8 cellular contexts compared by ENCODE assay signal in genomic region chr15:62066663-62067447, GRCh38. TPM values are rescaled to one million over a fixed set of nuclear protein-coding genes. Genes with fewer than 3 reads are reported as not detected.
DNase-seq lines count a peak whose midpoint lies in the region; ATAC-seq and TF ChIP-seq lines count a peak whose summit lies in the region.

Gene C2CD4A (plus strand): TSS chr15:62066977. CDS start chr15:62067614, 637 bp downstream.

- H3K27ac ChIP-seq in IMR-90 (ENCODE audit: insufficient read depth, low read length) (no peak within 1 kb of the TSS), vagina (peak within 1 kb of the TSS; percentile 14)

- no TSS peak for BruUV-seq in IMR-90 (replicated peaks; lab: Mats Ljungman, UMichigan)

- in situ Hi-C loops in IMR-90 (cut with MboI; ENCODE audit: low sequenced_read_pairs), result loop anchor here (5.0 kb wide), 1 partner anchor 190 kb away; no protein-coding TSS in a partner anchor

- intact Hi-C loops in IMR-90 (cut with micrococcal nuclease), result loop anchor here (10.0 kb wide), 1 partner anchor 188 kb away; no protein-coding TSS in a partner anchor
- intact Hi-C loops in left ventricle myocardium superior (cut with micrococcal nuclease), result no loop called here
- intact Hi-C loops in posterior vena cava (cut with DNase I), result no loop called here
- intact Hi-C loops in vagina (cut with DNase I), result no loop called here

- H3K9ac ChIP-seq in IMR-90 (ENCODE audit: low read depth, low read length) (no peak within 1 kb of the TSS), adipocyte (ENCODE audit: low read length) (no peak within 1 kb of the TSS)

- no peak within 1 kb of the TSS for H2AK9ac ChIP-seq in IMR-90 (replicated peaks; ENCODE audit: low read depth, low read length, poor library complexity)

- no peak within 1 kb of the TSS for H2BK5ac ChIP-seq in IMR-90 (ENCODE audit: low read depth, low read length, poor library complexity, severe bottlenecking)

- H3K14ac ChIP-seq in IMR-90 (replicated peaks; ENCODE audit: low read depth, low read length), result no peak within 1 kb of the TSS

- H3K27me3 ChIP-seq in IMR-90 (ENCODE audit: control insufficient read depth, insufficient read depth, low read length) (peaks cover 40% of the 10 kb centered on the region), adipocyte (replicated peaks; ENCODE audit: control insufficient read depth, insufficient read depth, low read length) (peaks cover 10% of the 10 kb centered on the region), vagina (no peaks in the 10 kb centered on the region)

- H3K56ac ChIP-seq in IMR-90 (ENCODE audit: extremely low read depth, insufficient read depth, low read length), result no peak within 1 kb of the TSS

- no peak within 1 kb of the TSS for H4K91ac ChIP-seq in IMR-90 (ENCODE audit: insufficient read depth, low read depth, low read length)

- H4K8ac ChIP-seq in IMR-90 (ENCODE audit: low read depth in 2 of 2, low read length in 2 of 2), result no peak within 1 kb of the TSS

- H3K4me1 ChIP-seq in IMR-90 (ENCODE audit: control insufficient read depth, insufficient read depth, low read length) (no peaks in the 10 kb centered on the region), adipocyte (ENCODE audit: control insufficient read depth, insufficient read depth, low read length) (peaks cover 13% of the 10 kb centered on the region), vagina (peaks cover 25% of the 10 kb centered on the region)

- no peak within 1 kb of the TSS for H2BK120ac ChIP-seq in IMR-90 (ENCODE audit: low read depth, low read length)

- dilution Hi-C loops in IMR-90 (cut with HindIII; ENCODE audit: low sequenced_read_pairs, unreplicated experiment), result no loop called here

- no peak within 1 kb of the TSS for H2AK5ac ChIP-seq in IMR-90 (ENCODE audit: low read depth, low read length)

- POLR2A ChIA-PET in IMR-90 (lab: Charles Lee; ENCODE audit: unreplicated experiment), result no interaction called here

- CTCF ChIA-PET in IMR-90 (lab: Yijun Ruan, JAX), result interaction anchor here (0.6 kb wide), 1 partner anchor 1421 kb away, joined by 3 read pairs; no protein-coding TSS in a partner anchor

- peak within 1 kb of the TSS; percentile 73 for H2AFZ ChIP-seq in IMR-90 (replicated peaks; ENCODE audit: low read length, poor library complexity)

- no peaks in the 10 kb centered on the region for H3K9me3 ChIP-seq in IMR-90 (ENCODE audit: control insufficient read depth, insufficient read depth, low read length)
- H3K9me3 ChIP-seq in adipocyte (ENCODE audit: control insufficient read depth, low read length), result no peaks in the 10 kb centered on the region
- H3K9me3 ChIP-seq in vagina, result no peaks in the 10 kb centered on the region

- H3K18ac ChIP-seq in IMR-90 (ENCODE audit: low read depth, low read length), result no peak within 1 kb of the TSS

- WGBS in IMR-90 (ENCODE audit: extremely low coverage in 2 of 2, insufficient read length in 1 of 2), 2 experiments, result 9% methylated on average over 19 of the region's 33 CpGs; no CpG with 5 or more reads in 1 of the 2 experiments

- no peaks in the 10 kb centered on the region for H4K20me1 ChIP-seq in IMR-90 (ENCODE audit: insufficient read depth, low read length)

- H3K36me3 ChIP-seq in IMR-90 (ENCODE audit: control insufficient read depth, insufficient read depth, low read length), result no peaks in the 10 kb centered on the region
- no peaks in the 10 kb centered on the region for H3K36me3 ChIP-seq in adipocyte (ENCODE audit: control insufficient read depth, insufficient read depth, low read length, severe bottlenecking)
- H3K36me3 ChIP-seq in vagina, result no peaks in the 10 kb centered on the region

- TF ChIP-seq RAD21 in IMR-90 (IDR thresholded peaks at IDR 0.05; ENCODE audit: low read length), result no peak

- H3K4ac ChIP-seq in IMR-90 (ENCODE audit: low read depth, low read length), result no peak within 1 kb of the TSS

- H3K79me1 ChIP-seq in IMR-90 (ENCODE audit: low read depth in 1 of 2, low read length in 2 of 2), result no peaks in the 10 kb centered on the region

- no peaks in the 10 kb centered on the region for H3K9me1 ChIP-seq in IMR-90 (ENCODE audit: insufficient read depth, low read length)

- DNase-seq in DMS79 (lab: John Stamatoyannopoulos, UW) (peak; percentile 53), IMR-90 (peak; percentile 42), SK-N-DZ (ENCODE audit: low spot score) (peak; percentile 74), adipocyte (ENCODE audit: low read depth) (peak; percentile 73), left ventricle myocardium superior (peak; percentile 72), posterior vena cava (ENCODE audit: low spot score) (peak; percentile 85), vagina (ENCODE audit: extremely low spot score in 2 of 2) (no peak), NCI-H1694 treated with DMSO at 0.1 percent for 48 hours (lab: John Stamatoyannopoulos, UW) (no peak)

- H2BK20ac ChIP-seq in IMR-90 (ENCODE audit: low read depth, low read length), result no peak within 1 kb of the TSS

- H3K4me2 ChIP-seq in IMR-90 (ENCODE audit: low read depth, low read length), result peak within 1 kb of the TSS; percentile 79

- no peak within 1 kb of the TSS for H4K5ac ChIP-seq in IMR-90 (ENCODE audit: low read depth, low read length)

- no peak within 1 kb of the TSS for H2BK15ac ChIP-seq in IMR-90 (ENCODE audit: low read depth, low read length)

- peak; percentile 41 for ATAC-seq in IMR-90 (ENCODE audit: low read depth)
- ATAC-seq in left ventricle myocardium superior, result peak; percentile 84

- no peak for TF ChIP-seq POLR2A in IMR-90 (IDR thresholded peaks at IDR 0.05; ENCODE audit: low read depth, low read length)
- no peak for TF ChIP-seq POLR2A in vagina (IDR thresholded peaks at IDR 0.05)

- TF ChIP-seq CTCF in IMR-90 (conservative IDR thresholded peaks at IDR 0.05; ENCODE audit: low read depth, low read length) (peak; percentile 12; the same call in 1 of the 2 replicates), vagina (IDR thresholded peaks at IDR 0.05) (no peak)

- peak within 1 kb of the TSS; percentile 23 for H3K4me3 ChIP-seq in IMR-90 (ENCODE audit: insufficient read depth, low read depth, low read length)
- H3K4me3 ChIP-seq in adipocyte (ENCODE audit: low read length), result peak within 1 kb of the TSS; percentile 77
- peak within 1 kb of the TSS; percentile 54 to 71 for H3K4me3 ChIP-seq in vagina

- no peak within 1 kb of the TSS for H3K23ac ChIP-seq in IMR-90 (ENCODE audit: low read depth, low read length)

TF ChIP-seq in IMR-90, 13 proteins besides CTCF, POLR2A, EP300 and RAD21:
- TF ChIP-seq BHLHE40 (IDR thresholded peaks at IDR 0.05; ENCODE audit: low read depth, low read length), result no peak
TF ChIP-seq in IMR-90: peak in this region for 0.

RNA-seq across cellular contexts. Expression of gene C2CD4A, which starts in this region (rescaled TPM):
- not detected in 2 replicates for total RNA-seq in IMR-90 (2012; rRNA removed)
- not detected in 2 replicates for polyA plus RNA-seq in IMR-90 (2012; rRNA removed)
- polyA plus RNA-seq in IMR-90 (2012; cell fraction: cytosol; rRNA removed), result not detected in 2 replicates
- polyA plus RNA-seq in IMR-90 (2012; cell fraction: nucleus; rRNA removed; ENCODE audit: low replicate concordance), result not detected in 2 replicates
- polyA plus RNA-seq in SK-N-DZ (2014; cell fraction: cytosol; rRNA removed), result 0.30 TPM in 1 of 2 replicates, not detected in the other
- polyA plus RNA-seq in SK-N-DZ (2014; cell fraction: nucleus; rRNA removed), result 0.20 TPM in 1 of 2 replicates, not detected in the other
- total RNA-seq in left ventricle myocardium superior, result not detected
- total RNA-seq in posterior vena cava, result not detected
- not detected for total RNA-seq in vagina

Comparison
In these comparisons a context has a peak if more than half of its experiments do, and no peak if none do; other contexts are left out.
1. Peak in DNase-seq, ATAC-seq, H3K4me3 ChIP-seq and H3K4me2 ChIP-seq in IMR-90; RNA of the gene not detected or under 1 TPM.
2. Peak in DNase-seq and ATAC-seq in left ventricle myocardium superior; RNA of the gene not detected or under 1 TPM.
3. Peak in DNase-seq in posterior vena cava; RNA of the gene not detected or under 1 TPM.
4. DNase-seq: peak in DMS79 (single experiment), SK-N-DZ (single experiment) and adipocyte (single experiment); none in vagina (0 of 2) and NCI-H1694 treated with DMSO at 0.1 percent for 48 hours (single experiment).
5. H3K4me3 ChIP-seq: peak in every context shown above with its lines; median percentile 77 in adipocyte; 62 in vagina; 23 in IMR-90.